8 cellular contexts compared by ENCODE assay signal in the genomic region with DNA sequence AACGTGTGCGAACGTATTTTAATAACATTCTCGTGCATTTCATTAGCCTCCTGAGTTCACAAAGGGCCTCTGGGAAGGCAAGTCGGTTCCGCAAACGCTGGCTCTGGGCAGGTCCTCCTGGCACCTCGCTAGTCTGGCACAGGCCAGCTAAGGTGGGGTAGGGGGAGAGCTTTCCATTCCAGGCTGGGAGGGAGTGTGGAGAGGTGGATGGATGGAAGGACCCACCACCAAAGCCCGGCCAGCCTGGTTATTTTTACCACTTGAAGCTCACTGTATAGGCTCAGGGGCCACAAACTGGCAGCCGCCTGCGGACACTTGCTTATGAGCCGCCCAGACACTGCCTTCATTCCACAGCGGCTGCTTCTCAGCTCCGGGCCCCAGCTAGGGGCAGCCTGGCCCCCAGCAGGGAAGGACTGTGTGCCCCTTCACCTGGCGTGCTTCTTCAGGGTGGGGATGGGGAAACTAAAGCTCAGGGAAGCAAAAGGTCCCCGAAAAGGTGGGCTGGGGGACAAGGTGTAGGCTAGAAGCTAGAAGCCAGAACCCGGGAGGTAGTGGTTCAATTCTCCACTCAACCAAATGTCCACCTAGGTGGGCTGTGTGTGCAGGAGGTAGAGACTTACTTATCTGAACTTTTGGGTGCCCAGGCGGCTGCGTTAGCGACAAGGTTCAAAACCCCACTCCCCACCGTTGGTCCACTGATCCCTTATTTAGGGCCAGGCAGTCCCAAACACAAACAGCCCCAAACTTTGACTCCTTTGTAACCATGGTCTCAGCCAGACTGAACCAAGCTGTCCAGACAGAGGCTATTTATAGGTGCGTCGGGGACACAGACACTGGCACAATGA. TPM values are rescaled to one million over a fixed set of nuclear protein-coding genes. Genes with fewer than 3 reads are reported as not detected.
DNase-seq lines count a peak whose midpoint lies in the region; ATAC-seq lines count a peak whose summit lies in the region.

No MANE protein-coding gene starts in this region.

- no peak for ATAC-seq in activated CD8-positive, alpha-beta T cell treated with anti-CD3 and anti-CD28 coated beads, Interleukin-2, amount 10 ng/mL, durations not matched to agents 7 days and 5 days
- peak; percentile 18 to 24 for ATAC-seq in right cardiac atrium

- CTCF ChIA-PET in activated CD8-positive, alpha-beta T cell treated with anti-CD3 and anti-CD28 coated beads, Interleukin-2, amount 10 ng/mL, durations not matched to agents 7 days and 5 days (lab: Charles Lee): interaction anchor here (1.6 kb wide), 1 partner anchor 85 kb away, joined by 5 read pairs; no protein-coding TSS in a partner anchor

- intact Hi-C loops in right cardiac atrium (cut with DNase I): loop anchor here in 1 of 4 donors (10.0 kb wide), 1 partner anchor 53 kb away; no protein-coding TSS in a partner anchor

- WGBS in right cardiac atrium: 48% methylated on average over 23 of the region's 23 CpGs

- H3K4me3 ChIP-seq in H7 (ENCODE audit: insufficient read depth, low read depth, low read length) (peak overlapping the region; percentile 91), right cardiac atrium (ENCODE audit: low read length) (peak overlapping the region; percentile 75), skeletal muscle cell (ENCODE audit: low read depth, low read length) (peak overlapping the region; percentile 82)

- H3K27ac ChIP-seq in right cardiac atrium (ENCODE audit: low read length): peak overlapping the region; percentile 1

- peaks cover 27% of the 10 kb centered on the region for H3K27me3 Mint-ChIP-seq in activated CD8-positive, alpha-beta T cell treated with anti-CD3 and anti-CD28 coated beads, Interleukin-2, amount 10 ng/mL, durations not matched to agents 7 days and 5 days (ENCODE audit: low read depth)

- H3K4me1 ChIP-seq in right cardiac atrium (ENCODE audit: control insufficient read depth, insufficient read depth, low read length): peaks cover 2% of the 10 kb centered on the region

- H3K36me3 ChIP-seq in H7 (replicated peaks; ENCODE audit: control insufficient read depth, insufficient read depth, low read length): no peaks in the 10 kb centered on the region

- H3K9me3 Mint-ChIP-seq in activated CD8-positive, alpha-beta T cell treated with anti-CD3 and anti-CD28 coated beads, Interleukin-2, amount 10 ng/mL, durations not matched to agents 7 days and 5 days (ENCODE audit: insufficient read depth): no peaks in the 10 kb centered on the region

- peak overlapping the region; percentile 68 for H3K4me3 Mint-ChIP-seq in activated CD8-positive, alpha-beta T cell treated with anti-CD3 and anti-CD28 coated beads, Interleukin-2, amount 10 ng/mL, durations not matched to agents 7 days and 5 days

- POLR2A ChIA-PET in activated CD8-positive, alpha-beta T cell treated with anti-CD3 and anti-CD28 coated beads, Interleukin-2, amount 10 ng/mL, durations not matched to agents 7 days and 5 days (lab: Charles Lee): no interaction called here

- H3K27ac Mint-ChIP-seq in activated CD8-positive, alpha-beta T cell treated with anti-CD3 and anti-CD28 coated beads, Interleukin-2, amount 10 ng/mL, durations not matched to agents 7 days and 5 days: peak overlapping the region; percentile 37

- peaks cover 5% of the 10 kb centered on the region for H3K36me3 Mint-ChIP-seq in activated CD8-positive, alpha-beta T cell treated with anti-CD3 and anti-CD28 coated beads, Interleukin-2, amount 10 ng/mL, durations not matched to agents 7 days and 5 days (ENCODE audit: low read depth)

- no peaks in the 10 kb centered on the region; the same call in 1 of the 2 replicates for H3K27me3 ChIP-seq in H7 (ENCODE audit: control insufficient read depth, insufficient read depth, low read length)
- H3K27me3 ChIP-seq in right cardiac atrium (ENCODE audit: control insufficient read depth, insufficient read depth): no peaks in the 10 kb centered on the region

- DNase-seq in H7 (peak; percentile 55), right cardiac atrium (no peak), skeletal muscle cell (ENCODE audit: low read depth) (no peak), GM19240 (ENCODE audit: insufficient read length, low spot score) (no peak), SHP77 (lab: John Stamatoyannopoulos, UW) (no peak)
- DNase-seq in activated CD8-positive, alpha-beta T cell treated with anti-CD3 and anti-CD28 coated beads, Interleukin-2, amount 10 ng/mL, durations not matched to agents 7 days and 5 days: no peak
- no peak for DNase-seq in activated effector memory CD4-positive, alpha-beta T cell treated with Interleukin-2 at 50 U/mL for 16 hours
- no peak for DNase-seq in effector CD4-positive, alpha-beta T cell

- H3K9me3 ChIP-seq in right cardiac atrium (ENCODE audit: control insufficient read depth, low read length): no peaks in the 10 kb centered on the region

- H3K4me1 Mint-ChIP-seq in activated CD8-positive, alpha-beta T cell treated with anti-CD3 and anti-CD28 coated beads, Interleukin-2, amount 10 ng/mL, durations not matched to agents 7 days and 5 days (ENCODE audit: low read depth): peaks cover 17% of the 10 kb centered on the region

RNA-seq across cellular contexts. Expression of a gene that starts 1.7 kb away (rescaled TPM):
- 17.8 and 25.1 TPM in 2 replicates for total RNA-seq in H7 (2014; rRNA removed; shearing (Covaris generic))
- under 1 TPM in 1 of 2 experiments, not detected in 1; 0.37 TPM for total RNA-seq in activated CD8-positive, alpha-beta T cell treated with anti-CD3 and anti-CD28 coated beads, Interleukin-2, amount 10 ng/mL, durations not matched to agents 7 days and 5 days
- 10 to 100 TPM; 31.7 to 82.0 (median 44.3) TPM for total RNA-seq in right cardiac atrium
- 17.3 TPM for polyA plus RNA-seq in right cardiac atrium

Comparison
In these comparisons a context has a peak if more than half of its experiments do, and no peak if none do; other contexts are left out.
1. RNA of a gene that starts 1.7 kb away (total RNA-seq): 31.7 to 82.0 TPM in right cardiac atrium and 17.8 to 25.1 TPM in H7; 0.37 TPM in activated CD8-positive, alpha-beta T cell treated with anti-CD3 and anti-CD28 coated beads, Interleukin-2, amount 10 ng/mL, durations not matched to agents 7 days and 5 days; every median in the first group is over 10 times any median in the second.
2. Peak in every context shown above with its lines, with median percentiles within 50 percentile points of each other: H3K4me3 ChIP-seq.